ENCODE assay signal across 19 cellular contexts in genomic region chr3:10338591-10339369, GRCh38. TPM values are rescaled to one million over a fixed set of nuclear protein-coding genes. Genes with fewer than 3 reads are reported as not detected.
"Had no signal": no experiment of that assay in that cellular context is flagged by ENCODE, and none has a peak within 500 bp of the region (broad histone marks: within the 10 kb centered on the region; RNA-seq: fewer than 3 reads in every experiment).

No MANE protein-coding gene starts in this region.

- H3K27me3 ChIP-seq: adrenal gland, tibial nerve had no signal

- H3K9me3 ChIP-seq: adrenal gland, esophagus muscularis mucosa, tibial nerve had no signal

- H3K27ac ChIP-seq: adrenal gland, esophagus muscularis mucosa, tibial nerve had no signal

- ATAC-seq: activated T-helper 17 cell treated with anti-CD3 and anti-CD28 coated beads, Interleukin-2, amount 50 U/mL, for 72 hours; effector memory CD8-positive, alpha-beta T cell; left ventricle myocardium superior; T-helper 17 cell had no signal

- H3K4me1 ChIP-seq: adrenal gland, tibial nerve had no signal

- DNase-seq: activated CD4-positive, alpha-beta T cell treated with anti-CD3 and anti-CD28 coated beads for 1 hour; activated T-cell treated with anti-CD3 and anti-CD28 coated beads, Interleukin-2, amount 50 U/mL, for 1 hour; adrenal gland; central memory CD4-positive, alpha-beta T cell; effector memory CD8-positive, alpha-beta T cell; hippocampal formation; left ventricle myocardium superior; mammary epithelial cell; occipital lobe; retina; stimulated activated CD4-positive, alpha-beta T cell treated with anti-CD3 and anti-CD28 coated beads, Interleukin-4, amount 100 ng/mL, for 24 hours; substantia nigra; T-helper 17 cell had no signal

- H3K4me3 ChIP-seq: adrenal gland, esophagus muscularis mucosa, tibial nerve had no signal

- H3K36me3 ChIP-seq: adrenal gland, esophagus muscularis mucosa had no signal

RNA-seq across cellular contexts. Expression of gene GHRL, which starts 46.0 kb away (rescaled TPM):
- total RNA-seq: astrocyte, frontal cortex, left ventricle myocardium superior, myocyte, occipital lobe had no signal
- polyA plus RNA-seq: mammary epithelial cell had no signal
